1 cellular context compared by ENCODE assay signal in genomic region chr7:156614434-156615264, GRCh38.
TF ChIP-seq lines count a peak whose summit lies in the region.

No MANE protein-coding gene starts in this region.

TF ChIP-seq in HepG2, 621 proteins besides CTCF, POLR2A, EP300 and RAD21 (continued from another document and continues in another):
- TF ChIP-seq POGK (CRISPR knock-in tag; conservative IDR thresholded peaks at IDR 0.05) (peak; percentile 45; the same call in 1 of the 2 replicates), DRAP1 (CRISPR knock-in tag; IDR thresholded peaks at IDR 0.05) (peak; percentile 73; the same call in 1 of the 2 replicates), SETDB1 (CRISPR knock-in tag; IDR thresholded peaks at IDR 0.05; ENCODE audit: borderline replicate concordance) (no peak), TCF7 (IDR thresholded peaks at IDR 0.05; ENCODE audit: low read depth) (peak; percentile 97), ZNF713 (CRISPR knock-in tag; IDR thresholded peaks at IDR 0.05) (no peak), ZSCAN20 (CRISPR knock-in tag; IDR thresholded peaks at IDR 0.05; ENCODE audit: borderline replicate concordance) (no peak), TAF15 (IDR thresholded peaks at IDR 0.05; ENCODE audit: low read depth, low read length, poor library complexity, severe bottlenecking) (no peak), ZFP41 (CRISPR knock-in tag; IDR thresholded peaks at IDR 0.05; ENCODE audit: borderline replicate concordance) (no peak), KDM4B (CRISPR knock-in tag; IDR thresholded peaks at IDR 0.05) (0 out of 2 replicates have a peak, but pooled peaks have one; percentile 19), ZSCAN22 (CRISPR knock-in tag; IDR thresholded peaks at IDR 0.05) (no peak), ZNF709 (CRISPR knock-in tag; IDR thresholded peaks at IDR 0.05) (no peak), FOXK2 (IDR thresholded peaks at IDR 0.05) (peak; percentile 84), ZMYM4 (CRISPR knock-in tag; IDR thresholded peaks at IDR 0.05) (peak; percentile 85), MIXL1 (CRISPR knock-in tag; IDR thresholded peaks at IDR 0.05) (peak; percentile 73; the same call in 1 of the 2 replicates), PHF20 (CRISPR knock-in tag; IDR thresholded peaks at IDR 0.05) (no peak), MIER2 (CRISPR knock-in tag; IDR thresholded peaks at IDR 0.05) (peak; percentile 52; the same call in 1 of the 2 replicates), BRF2 (CRISPR knock-in tag; IDR thresholded peaks at IDR 0.05) (peak; percentile 66; the same call in 1 of the 2 replicates), ISX (CRISPR knock-in tag; conservative IDR thresholded peaks at IDR 0.05) (no peak), NR2F1 (CRISPR knock-in tag; IDR thresholded peaks at IDR 0.05) (peak in 1 of 2 experiments; percentile 47; a peak in 3 of 4 replicates), ZNF446 (CRISPR knock-in tag; IDR thresholded peaks at IDR 0.05) (no peak), ZNF549 (CRISPR knock-in tag; IDR thresholded peaks at IDR 0.05) (no peak), TBX2 (CRISPR knock-in tag; IDR thresholded peaks at IDR 0.05; ENCODE audit: borderline replicate concordance) (peak; percentile 92), U2AF2 (IDR thresholded peaks at IDR 0.05; ENCODE audit: low read depth, low read length) (no peak), CBFB (CRISPR knock-in tag; IDR thresholded peaks at IDR 0.05) (peak; percentile 92), MED13 (CRISPR knock-in tag; IDR thresholded peaks at IDR 0.05) (peak; percentile 96), MTA3 (CRISPR knock-in tag; IDR thresholded peaks at IDR 0.05) (no peak), DR1 (CRISPR knock-in tag; IDR thresholded peaks at IDR 0.05) (peak; percentile 65; the same call in 1 of the 2 replicates), ZNF432 (CRISPR knock-in tag; IDR thresholded peaks at IDR 0.05; ENCODE audit: borderline replicate concordance) (no peak), ATF1 (CRISPR knock-in tag; IDR thresholded peaks at IDR 0.05) (peak; percentile 84), ZNF333 (CRISPR knock-in tag; IDR thresholded peaks at IDR 0.05; ENCODE audit: borderline replicate concordance) (no peak), ZNF33B (CRISPR knock-in tag; IDR thresholded peaks at IDR 0.05) (no peak), DZIP1 (CRISPR knock-in tag; IDR thresholded peaks at IDR 0.05) (no peak), SMARCE1 (IDR thresholded peaks at IDR 0.05; ENCODE audit: borderline replicate concordance) (no peak), ZNF10 (CRISPR knock-in tag; IDR thresholded peaks at IDR 0.05; ENCODE audit: borderline replicate concordance, low read depth) (no peak), ZFP37 (CRISPR knock-in tag; IDR thresholded peaks at IDR 0.05; ENCODE audit: borderline replicate concordance) (no peak), PITX1 (CRISPR knock-in tag; IDR thresholded peaks at IDR 0.05) (peak; percentile 95), PRPF4 (IDR thresholded peaks at IDR 0.05; ENCODE audit: low read depth, low read length, poor library complexity, severe bottlenecking) (no peak), REPIN1 (CRISPR knock-in tag; IDR thresholded peaks at IDR 0.05; ENCODE audit: borderline replicate concordance, low read depth) (0 out of 2 replicates have a peak, but pooled peaks have one; percentile 20), ZNF160 (CRISPR knock-in tag; IDR thresholded peaks at IDR 0.05) (no peak; the same call in 1 of the 2 replicates), HES4 (CRISPR knock-in tag; IDR thresholded peaks at IDR 0.05; ENCODE audit: borderline replicate concordance) (no peak), ZBTB38 (CRISPR knock-in tag; IDR thresholded peaks at IDR 0.05) (0 out of 2 replicates have a peak, but pooled peaks have one; percentile 48), NFAT5 (CRISPR knock-in tag; IDR thresholded peaks at IDR 0.05) (no peak), THYN1 (CRISPR knock-in tag; IDR thresholded peaks at IDR 0.05; ENCODE audit: borderline replicate concordance, low read depth) (no peak), RBM39 (IDR thresholded peaks at IDR 0.05; ENCODE audit: low read depth, low read length, poor library complexity, severe bottlenecking) (no peak), ZNF44 (CRISPR knock-in tag; IDR thresholded peaks at IDR 0.05) (peak; percentile 44; the same call in 1 of the 2 replicates), ZNF251 (CRISPR knock-in tag; IDR thresholded peaks at IDR 0.05) (no peak), SALL2 (CRISPR knock-in tag; IDR thresholded peaks at IDR 0.05) (peak; percentile 36; the same call in 1 of the 2 replicates), KDM5B (CRISPR knock-in tag; IDR thresholded peaks at IDR 0.05; ENCODE audit: borderline replicate concordance) (no peak), ZC3H13 (CRISPR knock-in tag; IDR thresholded peaks at IDR 0.05) (0 out of 2 replicates have a peak, but pooled peaks have one; percentile 6), ZNF30 (CRISPR knock-in tag; IDR thresholded peaks at IDR 0.05) (no peak), ZNF296 (CRISPR knock-in tag; conservative IDR thresholded peaks at IDR 0.05) (no peak), GTF2F1 (IDR thresholded peaks at IDR 0.05; ENCODE audit: low read length) (0 out of 2 replicates have a peak, but pooled peaks have one; percentile 47), ZNF792 (CRISPR knock-in tag; IDR thresholded peaks at IDR 0.05) (no peak)
- TF ChIP-seq, protein P1, sequence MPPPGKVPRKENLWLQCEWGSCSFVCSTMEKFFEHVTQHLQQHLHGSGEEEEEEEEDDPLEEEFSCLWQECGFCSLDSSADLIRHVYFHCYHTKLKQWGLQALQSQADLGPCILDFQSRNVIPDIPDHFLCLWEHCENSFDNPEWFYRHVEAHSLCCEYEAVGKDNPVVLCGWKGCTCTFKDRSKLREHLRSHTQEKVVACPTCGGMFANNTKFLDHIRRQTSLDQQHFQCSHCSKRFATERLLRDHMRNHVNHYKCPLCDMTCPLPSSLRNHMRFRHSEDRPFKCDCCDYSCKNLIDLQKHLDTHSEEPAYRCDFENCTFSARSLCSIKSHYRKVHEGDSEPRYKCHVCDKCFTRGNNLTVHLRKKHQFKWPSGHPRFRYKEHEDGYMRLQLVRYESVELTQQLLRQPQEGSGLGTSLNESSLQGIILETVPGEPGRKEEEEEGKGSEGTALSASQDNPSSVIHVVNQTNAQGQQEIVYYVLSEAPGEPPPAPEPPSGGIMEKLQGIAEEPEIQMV (CRISPR knock-in tag; IDR thresholded peaks at IDR 0.05; ENCODE audit: low read depth): no peak
- TF ChIP-seq, protein P2, sequence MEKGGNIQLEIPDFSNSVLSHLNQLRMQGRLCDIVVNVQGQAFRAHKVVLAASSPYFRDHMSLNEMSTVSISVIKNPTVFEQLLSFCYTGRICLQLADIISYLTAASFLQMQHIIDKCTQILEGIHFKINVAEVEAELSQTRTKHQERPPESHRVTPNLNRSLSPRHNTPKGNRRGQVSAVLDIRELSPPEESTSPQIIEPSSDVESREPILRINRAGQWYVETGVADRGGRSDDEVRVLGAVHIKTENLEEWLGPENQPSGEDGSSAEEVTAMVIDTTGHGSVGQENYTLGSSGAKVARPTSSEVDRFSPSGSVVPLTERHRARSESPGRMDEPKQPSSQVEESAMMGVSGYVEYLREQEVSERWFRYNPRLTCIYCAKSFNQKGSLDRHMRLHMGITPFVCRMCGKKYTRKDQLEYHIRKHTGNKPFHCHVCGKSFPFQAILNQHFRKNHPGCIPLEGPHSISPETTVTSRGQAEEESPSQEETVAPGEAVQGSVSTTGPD (CRISPR knock-in tag; IDR thresholded peaks at IDR 0.05): no peak
- TF ChIP-seq, protein P3, sequence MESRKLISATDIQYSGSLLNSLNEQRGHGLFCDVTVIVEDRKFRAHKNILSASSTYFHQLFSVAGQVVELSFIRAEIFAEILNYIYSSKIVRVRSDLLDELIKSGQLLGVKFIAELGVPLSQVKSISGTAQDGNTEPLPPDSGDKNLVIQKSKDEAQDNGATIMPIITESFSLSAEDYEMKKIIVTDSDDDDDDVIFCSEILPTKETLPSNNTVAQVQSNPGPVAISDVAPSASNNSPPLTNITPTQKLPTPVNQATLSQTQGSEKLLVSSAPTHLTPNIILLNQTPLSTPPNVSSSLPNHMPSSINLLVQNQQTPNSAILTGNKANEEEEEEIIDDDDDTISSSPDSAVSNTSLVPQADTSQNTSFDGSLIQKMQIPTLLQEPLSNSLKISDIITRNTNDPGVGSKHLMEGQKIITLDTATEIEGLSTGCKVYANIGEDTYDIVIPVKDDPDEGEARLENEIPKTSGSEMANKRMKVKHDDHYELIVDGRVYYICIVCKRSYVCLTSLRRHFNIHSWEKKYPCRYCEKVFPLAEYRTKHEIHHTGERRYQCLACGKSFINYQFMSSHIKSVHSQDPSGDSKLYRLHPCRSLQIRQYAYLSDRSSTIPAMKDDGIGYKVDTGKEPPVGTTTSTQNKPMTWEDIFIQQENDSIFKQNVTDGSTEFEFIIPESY (CRISPR knock-in tag; IDR thresholded peaks at IDR 0.05): peak; percentile 9; the same call in 1 of the 2 replicates
- TF ChIP-seq, protein P4, sequence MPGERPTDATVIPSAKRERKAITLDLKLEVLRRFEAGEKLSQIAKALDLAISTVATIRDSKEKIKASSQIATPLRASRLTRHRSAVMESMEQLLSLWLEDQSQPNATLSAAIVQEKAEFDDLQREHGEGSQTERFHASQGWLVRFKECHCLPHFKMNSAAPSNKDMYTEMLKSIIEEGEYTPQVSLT (CRISPR knock-in tag; IDR thresholded peaks at IDR 0.05; ENCODE audit: borderline replicate concordance, low read depth): no peak
